ENCODE assay signal across 8 cellular contexts in genomic region chr3:188061133-188061532, GRCh38.
A peak's percentile ranks its signal among the peaks of the same experiment; 100 is the strongest.
DNase-seq lines count a peak whose midpoint lies in the region.

No MANE protein-coding gene starts in this region.

- peak; percentile 30 to 37 for DNase-seq in AML-193 (lab: John Stamatoyannopoulos, UW)
- peak; percentile 65 for DNase-seq in HT-29 (ENCODE audit: low spot score)
- DNase-seq in activated CD4-positive, alpha-beta T cell treated with anti-CD3 and anti-CD28 coated beads for 1 hour: peak; percentile 20
- DNase-seq in effector CD4-positive, alpha-beta T cell: peak; percentile 13
- DNase-seq in stimulated activated CD4-positive, alpha-beta T cell treated with anti-CD3 and anti-CD28 coated beads, Interleukin-1b, Interleukin-23, amount 100 ng/mL, for 48 hours: peak; percentile 67
- DNase-seq in NCI-H1694 (lab: John Stamatoyannopoulos, UW): no peak
- DNase-seq in pons (ENCODE audit: low spot score): no peak
- no peak for DNase-seq in iPS-NIHi11 (ENCODE audit: low spot score)

Comparison
In these comparisons a context has a peak if more than half of its experiments do, and no peak if none do; other contexts are left out.
1. DNase-seq: peak in AML-193 (2 of 2), HT-29 (single experiment), activated CD4-positive, alpha-beta T cell treated with anti-CD3 and anti-CD28 coated beads for 1 hour (single experiment), effector CD4-positive, alpha-beta T cell (single experiment) and stimulated activated CD4-positive, alpha-beta T cell treated with anti-CD3 and anti-CD28 coated beads, Interleukin-1b, Interleukin-23, amount 100 ng/mL, for 48 hours (single experiment); none in NCI-H1694 (single experiment), pons (single experiment) and iPS-NIHi11 (single experiment).